23 cellular contexts compared by ENCODE assay signal in the genomic region with DNA sequence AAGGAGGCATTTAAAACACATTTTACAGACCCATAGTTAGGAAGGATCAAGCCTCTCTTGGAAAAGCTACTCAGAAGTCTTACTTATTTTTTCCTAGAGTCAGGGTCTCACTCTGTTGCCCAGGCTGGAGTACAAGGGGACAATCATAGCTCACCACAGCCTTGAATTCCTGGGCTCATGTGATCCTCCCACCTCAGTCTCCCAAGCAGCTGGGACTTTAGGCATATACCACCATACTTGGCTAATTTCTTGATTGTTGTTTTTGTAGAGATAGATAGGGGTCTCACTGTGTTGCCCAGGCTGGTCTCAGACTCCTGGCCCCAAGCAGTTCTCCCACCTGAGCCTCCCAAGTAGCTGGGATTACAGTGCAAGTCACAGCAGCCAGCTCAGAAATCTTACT.
A peak's percentile ranks its signal among the peaks of the same experiment; 100 is the strongest.
DNase-seq lines count a peak whose midpoint lies in the region; ATAC-seq and TF ChIP-seq lines count a peak whose summit lies in the region.
"Had no signal": no experiment of that assay in that cellular context is flagged by ENCODE, and none has a peak within 500 bp of the region (broad histone marks: within the 10 kb centered on the region; RNA-seq: fewer than 3 reads in every experiment).

No MANE protein-coding gene starts in this region.

- H3K4me3 ChIP-seq in suprapubic skin: no peak overlapping the region
- no peak overlapping the region for H3K4me3 ChIP-seq in tibial artery
- H3K4me3 ChIP-seq: upper lobe of right lung had no signal

- intact Hi-C loops in tibial artery (cut with DNase I; ENCODE audit: low total_unique reads): no loop called here

- peak overlapping the region; percentile 83 for H3K27ac Mint-ChIP-seq in activated T-cell treated with anti-CD3 and anti-CD28 coated beads, Interleukin-2, amount 50 U/mL, for 24 hours
- H3K27ac Mint-ChIP-seq in WTC11: no peak overlapping the region

- H3K27me3 Mint-ChIP-seq in activated T-cell treated with anti-CD3 and anti-CD28 coated beads, Interleukin-2, amount 50 U/mL, for 24 hours: no peaks in the 10 kb centered on the region
- H3K27me3 Mint-ChIP-seq in WTC11 (ENCODE audit: low read depth): no peaks in the 10 kb centered on the region

- H3K27ac ChIP-seq in cingulate gyrus (ENCODE audit: low read depth, low read length) (peak overlapping the region; percentile 63), suprapubic skin (peak overlapping the region; percentile 38), tibial artery (no peak overlapping the region)
- H3K27ac ChIP-seq: RWPE1, upper lobe of right lung, VCaP had no signal

- TF ChIP-seq POLR2A in suprapubic skin (IDR thresholded peaks at IDR 0.05): no peak

- POLR2A ChIA-PET in WTC11 (lab: Charles Lee): no interaction called here

- DNase-seq in activated T-cell treated with anti-CD3 and anti-CD28 coated beads, Interleukin-2, amount 50 U/mL, for 24 hours: no peak
- DNase-seq in activated T-cell treated with anti-CD3 and anti-CD28 coated beads, Interleukin-2, amount 50 U/mL, for 1 hour: no peak
- no peak for DNase-seq in WTC11 (ENCODE audit: low spot score)
- no peak for DNase-seq in suprapubic skin (ENCODE audit: low spot score in 2 of 2)
- DNase-seq in NK-92 (lab: John Stamatoyannopoulos, UW; ENCODE audit: unreplicated experiment): no peak
- DNase-seq in tibial artery: no peak
- DNase-seq: activated naive CD4-positive, alpha-beta T cell treated with anti-CD3 and anti-CD28 coated beads, Interleukin-2, amount 50 U/mL, for 16 hours; aorta; BE2C; cerebellar nuclear complex; effector CD4-positive, alpha-beta T cell; erythroblast; mesendoderm; NCI-H1092 treated with DMSO at 0.1 percent for 48 hours; NCI-H1930; NCI-H2227 treated with DMSO at 0.1 percent for 48 hours; NCI-H748 treated with DMSO at 0.1 percent for 48 hours; stimulated activated CD8-positive, alpha-beta memory T cell treated with anti-CD3 and anti-CD28 coated beads, Interleukin-4, amount 100 ng/mL, for 48 hours; upper lobe of right lung had no signal

- peaks cover 57% of the 10 kb centered on the region for H3K36me3 ChIP-seq in suprapubic skin
- H3K36me3 ChIP-seq in tibial artery: peaks cover 47 to 94% (median 70%) of the 10 kb centered on the region in 3 donors

- H3K9me3 ChIP-seq in suprapubic skin (no peaks in the 10 kb centered on the region), tibial artery (no peaks in the 10 kb centered on the region)
- H3K9me3 ChIP-seq: BE2C, upper lobe of right lung had no signal

- no peak for TF ChIP-seq CTCF in WTC11 (IDR thresholded peaks at IDR 0.05)
- no peak for TF ChIP-seq CTCF in suprapubic skin (IDR thresholded peaks at IDR 0.05)
- TF ChIP-seq CTCF in tibial artery (IDR thresholded peaks at IDR 0.05): no peak

- H3K27me3 ChIP-seq in suprapubic skin: no peaks in the 10 kb centered on the region
- no peaks in the 10 kb centered on the region for H3K27me3 ChIP-seq in tibial artery
- H3K27me3 ChIP-seq: BE2C, upper lobe of right lung had no signal

- CTCF ChIA-PET in WTC11 (lab: Charles Lee): interaction anchor here (1.1 to 1.5 kb wide), 3 partner anchors 10 to 61 kb away, joined by 3 to 9 read pairs (median 4); no protein-coding TSS in a partner anchor

- H3K4me3 Mint-ChIP-seq in activated T-cell treated with anti-CD3 and anti-CD28 coated beads, Interleukin-2, amount 50 U/mL, for 24 hours: no peak overlapping the region
- no peak overlapping the region for H3K4me3 Mint-ChIP-seq in WTC11

- peaks cover 39% of the 10 kb centered on the region for H3K4me1 Mint-ChIP-seq in activated T-cell treated with anti-CD3 and anti-CD28 coated beads, Interleukin-2, amount 50 U/mL, for 24 hours (ENCODE audit: low read depth)
- H3K4me1 Mint-ChIP-seq in WTC11: peaks cover 42% of the 10 kb centered on the region

- ATAC-seq in WTC11 (no peak), GM21717 (IDR thresholded peaks at IDR 0.05; ENCODE audit: unreplicated experiment) (no peak)
- ATAC-seq: upper lobe of right lung had no signal

- H3K9me3 Mint-ChIP-seq in activated T-cell treated with anti-CD3 and anti-CD28 coated beads, Interleukin-2, amount 50 U/mL, for 24 hours: no peaks in the 10 kb centered on the region
- H3K9me3 Mint-ChIP-seq in WTC11: no peaks in the 10 kb centered on the region

- TF ChIP-seq EP300 in suprapubic skin (IDR thresholded peaks at IDR 0.05): no peak

- H3K4me1 ChIP-seq in suprapubic skin (peaks cover 14% of the 10 kb centered on the region), tibial artery (no peaks in the 10 kb centered on the region)
- H3K4me1 ChIP-seq: BE2C, upper lobe of right lung had no signal

- peaks cover 2% of the 10 kb centered on the region for H3K36me3 Mint-ChIP-seq in activated T-cell treated with anti-CD3 and anti-CD28 coated beads, Interleukin-2, amount 50 U/mL, for 24 hours (ENCODE audit: low read depth)
- H3K36me3 Mint-ChIP-seq in WTC11: peaks cover 46% of the 10 kb centered on the region

TF ChIP-seq in WTC11, 78 proteins besides CTCF, POLR2A, EP300 and RAD21:
- TF ChIP-seq AR (CRISPR knock-in tag; IDR thresholded peaks at IDR 0.05) (no peak), ZNF219 (CRISPR knock-in tag; IDR thresholded peaks at IDR 0.05; ENCODE audit: borderline replicate concordance) (no peak), ZNF121 (CRISPR knock-in tag; IDR thresholded peaks at IDR 0.05) (peak; percentile 86)
TF ChIP-seq in WTC11: peak in this region for 1.

Comparison
In these comparisons a context has a peak if more than half of its experiments do, and no peak if none do; other contexts are left out.
1. H3K27ac ChIP-seq: peak in cingulate gyrus (single experiment) and suprapubic skin (single experiment); none in tibial artery (0 of 2).